In the genomic region with DNA sequence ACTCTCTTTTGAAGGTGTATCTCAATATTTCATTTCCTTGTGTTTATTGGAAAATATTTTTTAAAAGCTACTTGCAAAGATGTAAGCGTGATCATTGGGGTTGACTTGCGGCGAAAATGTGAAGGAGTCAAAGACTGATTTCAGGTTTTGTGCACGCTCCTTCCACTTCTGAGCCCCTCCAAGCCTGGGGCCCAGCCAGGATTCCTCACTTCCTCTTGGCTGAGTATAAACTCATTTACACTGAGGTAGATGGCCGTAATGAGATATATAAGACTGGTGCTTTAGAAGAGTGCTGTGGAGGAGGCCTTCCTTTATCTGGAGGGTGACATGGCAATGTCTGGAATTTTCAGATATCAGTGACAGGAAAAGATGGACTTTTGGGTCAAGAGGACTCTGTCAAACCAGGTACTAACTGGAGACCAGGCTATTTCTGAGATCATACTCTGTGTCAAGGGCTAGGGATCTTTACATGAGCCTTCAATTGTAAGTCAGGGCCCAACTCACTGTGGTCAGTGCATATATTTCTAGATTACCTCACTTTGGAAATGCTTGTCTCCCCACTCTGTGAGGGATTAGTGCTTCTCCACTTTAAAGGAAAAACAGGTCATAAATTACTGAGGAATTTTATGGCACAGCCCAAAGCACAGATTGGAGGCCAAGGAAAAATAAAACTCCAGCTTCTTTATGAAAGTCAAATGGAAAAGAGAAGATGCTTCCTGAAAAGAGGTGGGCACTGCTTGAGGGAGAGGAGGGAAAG, we compare ENCODE assay signal across 13 cellular contexts. TPM values are rescaled to one million over a fixed set of nuclear protein-coding genes. Genes with fewer than 3 reads are reported as not detected.
DNase-seq lines count a peak whose midpoint lies in the region; ATAC-seq and TF ChIP-seq lines count a peak whose summit lies in the region.
"Had no signal": no experiment of that assay in that cellular context is flagged by ENCODE, and none has a peak within 500 bp of the region (broad histone marks: within the 10 kb centered on the region; RNA-seq: fewer than 3 reads in every experiment).

No MANE protein-coding gene starts in this region.

- no peaks in the 10 kb centered on the region for H3K36me3 Mint-ChIP-seq in activated T-cell treated with anti-CD3 and anti-CD28 coated beads, Interleukin-2, amount 50 U/mL, for 24 hours (ENCODE audit: low read depth)

- no peak overlapping the region for H3K56ac ChIP-seq in IMR-90 (ENCODE audit: extremely low read depth, insufficient read depth, low read length)

- no TSS peak for BruUV-seq in IMR-90 (replicated peaks; lab: Mats Ljungman, UMichigan)

- H2BK5ac ChIP-seq in IMR-90 (ENCODE audit: low read depth, low read length, poor library complexity, severe bottlenecking): no peak overlapping the region

- H3K9ac ChIP-seq in IMR-90 (ENCODE audit: low read depth, low read length): no peak overlapping the region
- no peak overlapping the region for H3K9ac ChIP-seq in duodenal mucosa (ENCODE audit: low read depth in 1 of 2, low read length in 2 of 2)
- peak overlapping the region; percentile 2 for H3K9ac ChIP-seq in mucosa of stomach (ENCODE audit: low read length)

- no peak overlapping the region for H3K27ac Mint-ChIP-seq in activated T-cell treated with anti-CD3 and anti-CD28 coated beads, Interleukin-2, amount 50 U/mL, for 24 hours

- no peak overlapping the region for H3K18ac ChIP-seq in IMR-90 (ENCODE audit: low read depth, low read length)

- no peak overlapping the region for H4K5ac ChIP-seq in IMR-90 (ENCODE audit: low read depth, low read length)

- H4K20me1 ChIP-seq in IMR-90 (ENCODE audit: insufficient read depth, low read length): no peaks in the 10 kb centered on the region

- in situ Hi-C loops in IMR-90 (cut with MboI; ENCODE audit: low sequenced_read_pairs): no loop called here

- H3K27me3 ChIP-seq in IMR-90 (ENCODE audit: control insufficient read depth, insufficient read depth, low read length) (no peaks in the 10 kb centered on the region), duodenal mucosa (ENCODE audit: control insufficient read depth in 1 of 2, insufficient read depth in 2 of 2, low read length in 2 of 2) (no peaks in the 10 kb centered on the region), mucosa of stomach (ENCODE audit: control insufficient read depth, insufficient read depth, low read length) (no peaks in the 10 kb centered on the region), uterus (no peaks in the 10 kb centered on the region), right lobe of liver (no peaks in the 10 kb centered on the region)
- H3K27me3 ChIP-seq: esophagus muscularis mucosa, SJCRH30 had no signal

- H3K27me3 Mint-ChIP-seq in activated T-cell treated with anti-CD3 and anti-CD28 coated beads, Interleukin-2, amount 50 U/mL, for 24 hours: no peaks in the 10 kb centered on the region

- no peaks in the 10 kb centered on the region for H3K9me3 ChIP-seq in IMR-90 (ENCODE audit: control insufficient read depth, insufficient read depth, low read length)
- no peaks in the 10 kb centered on the region for H3K9me3 ChIP-seq in duodenal mucosa (ENCODE audit: control insufficient read depth in 1 of 2, low read length in 2 of 2)
- no peaks in the 10 kb centered on the region for H3K9me3 ChIP-seq in mucosa of stomach (ENCODE audit: control insufficient read depth, low read length)
- H3K9me3 ChIP-seq in uterus: no peaks in the 10 kb centered on the region
- H3K9me3 ChIP-seq in right lobe of liver: no peaks in the 10 kb centered on the region
- H3K9me3 ChIP-seq: esophagus muscularis mucosa, SJCRH30 had no signal

- H2BK20ac ChIP-seq in IMR-90 (ENCODE audit: low read depth, low read length): no peak overlapping the region

- no peak for TF ChIP-seq CTCF in IMR-90 (conservative IDR thresholded peaks at IDR 0.05; ENCODE audit: low read depth, low read length)
- no peak for TF ChIP-seq CTCF in uterus (IDR thresholded peaks at IDR 0.05)
- TF ChIP-seq CTCF in right lobe of liver (IDR thresholded peaks at IDR 0.05): no peak

- H3K9me3 Mint-ChIP-seq in activated T-cell treated with anti-CD3 and anti-CD28 coated beads, Interleukin-2, amount 50 U/mL, for 24 hours: no peaks in the 10 kb centered on the region

- POLR2A ChIA-PET in IMR-90 (lab: Charles Lee; ENCODE audit: unreplicated experiment): no interaction called here

- dilution Hi-C loops in IMR-90 (cut with HindIII; ENCODE audit: low sequenced_read_pairs, unreplicated experiment): no loop called here

- H3K4me1 ChIP-seq in IMR-90 (ENCODE audit: control insufficient read depth, insufficient read depth, low read length) (peaks cover 2% of the 10 kb centered on the region; the same call in 1 of the 2 replicates), duodenal mucosa (ENCODE audit: control insufficient read depth in 1 of 2, insufficient read depth in 2 of 2, low read length in 2 of 2) (peaks cover 21 to 29% of the 10 kb centered on the region in 2 donors), mucosa of stomach (ENCODE audit: control insufficient read depth, insufficient read depth, low read length) (peaks cover 31% of the 10 kb centered on the region), uterus (peaks cover 8 to 11% of the 10 kb centered on the region in 2 donors), right lobe of liver (no peaks in the 10 kb centered on the region)
- H3K4me1 ChIP-seq: SJCRH30 had no signal

- no peak overlapping the region for H2BK15ac ChIP-seq in IMR-90 (ENCODE audit: low read depth, low read length)

- no peak overlapping the region for H4K8ac ChIP-seq in IMR-90 (ENCODE audit: low read depth in 2 of 2, low read length in 2 of 2)

- H3K4me3 ChIP-seq in IMR-90 (ENCODE audit: insufficient read depth, low read depth, low read length) (no peak overlapping the region), duodenal mucosa (ENCODE audit: low read depth in 1 of 2, low read length in 2 of 2) (no peak overlapping the region), mucosa of stomach (ENCODE audit: low read length) (no peak overlapping the region), uterus (no peak overlapping the region), right lobe of liver (no peak overlapping the region)
- H3K4me3 ChIP-seq: esophagus muscularis mucosa, SJCRH30 had no signal

- WGBS in IMR-90 (ENCODE audit: extremely low coverage in 2 of 2, insufficient read length in 1 of 2), 2 experiments: no CpG with 5 or more reads among the region's 5 CpGs
- 98% methylated on average over 5 of the region's 5 CpGs for WGBS in right lobe of liver (ENCODE audit: insufficient coverage, low coverage, low lambda C conversion rate, missing lambda C conversion rate)

- H3K4ac ChIP-seq in IMR-90 (ENCODE audit: low read depth, low read length): no peak overlapping the region

- DNase-seq in IMR-90 (peak; percentile 42), uterus (no peak), right lobe of liver (no peak)
- DNase-seq in activated T-cell treated with anti-CD3 and anti-CD28 coated beads, Interleukin-2, amount 50 U/mL, for 24 hours: no peak
- DNase-seq in activated effector memory CD4-positive, alpha-beta T cell treated with Interleukin-2 at 50 U/mL for 16 hours: no peak
- DNase-seq: activated naive CD4-positive, alpha-beta T cell treated with anti-CD3 and anti-CD28 coated beads, Interleukin-2, amount 50 U/mL, for 16 hours; NCI-H2029; stimulated activated CD4-positive, alpha-beta T cell treated with anti-CD3 and anti-CD28 coated beads, Interleukin-4, amount 100 ng/mL, for 24 hours; stimulated activated naive CD4-positive, alpha-beta T cell had no signal

- H3K27ac ChIP-seq in IMR-90 (ENCODE audit: insufficient read depth, low read length) (no peak overlapping the region), duodenal mucosa (ENCODE audit: low read depth, low read length) (peak overlapping the region; percentile 3), uterus (peak overlapping the region; percentile 78 to 85), right lobe of liver (no peak overlapping the region)
- H3K27ac ChIP-seq: SJCRH30 had no signal

- no peak overlapping the region for H3K14ac ChIP-seq in IMR-90 (replicated peaks; ENCODE audit: low read depth, low read length)

- TF ChIP-seq RAD21 in IMR-90 (IDR thresholded peaks at IDR 0.05; ENCODE audit: low read length): no peak

- H3K23ac ChIP-seq in IMR-90 (ENCODE audit: low read depth, low read length): no peak overlapping the region

- ATAC-seq in IMR-90 (ENCODE audit: low read depth) (no peak), right lobe of liver (no peak)

- no peak overlapping the region for H2AK9ac ChIP-seq in IMR-90 (replicated peaks; ENCODE audit: low read depth, low read length, poor library complexity)

- H3K9me1 ChIP-seq in IMR-90 (ENCODE audit: insufficient read depth, low read length): peaks cover 2% of the 10 kb centered on the region

- no peak overlapping the region for H2BK120ac ChIP-seq in IMR-90 (ENCODE audit: low read depth, low read length)

- no peak overlapping the region for H3K4me2 ChIP-seq in IMR-90 (ENCODE audit: low read depth, low read length)

- CTCF ChIA-PET in IMR-90 (lab: Yijun Ruan, JAX): no interaction called here

- no peak overlapping the region for H3K4me3 Mint-ChIP-seq in activated T-cell treated with anti-CD3 and anti-CD28 coated beads, Interleukin-2, amount 50 U/mL, for 24 hours

- H3K36me3 ChIP-seq in IMR-90 (ENCODE audit: control insufficient read depth, insufficient read depth, low read length) (no peaks in the 10 kb centered on the region), duodenal mucosa (ENCODE audit: control insufficient read depth in 1 of 2, insufficient read depth in 2 of 2, low read length in 2 of 2) (no peaks in the 10 kb centered on the region), mucosa of stomach (ENCODE audit: control insufficient read depth, insufficient read depth, low read length) (no peaks in the 10 kb centered on the region), uterus (no peaks in the 10 kb centered on the region), right lobe of liver (no peaks in the 10 kb centered on the region)
- H3K36me3 ChIP-seq: esophagus muscularis mucosa, SJCRH30 had no signal

- no peak overlapping the region for H2AFZ ChIP-seq in IMR-90 (replicated peaks; ENCODE audit: low read length, poor library complexity)

- peaks cover 5% of the 10 kb centered on the region for H3K4me1 Mint-ChIP-seq in activated T-cell treated with anti-CD3 and anti-CD28 coated beads, Interleukin-2, amount 50 U/mL, for 24 hours (ENCODE audit: low read depth)

- H4K91ac ChIP-seq in IMR-90 (ENCODE audit: insufficient read depth, low read depth, low read length): no peak overlapping the region

- TF ChIP-seq POLR2A in IMR-90 (IDR thresholded peaks at IDR 0.05; ENCODE audit: low read depth, low read length) (no peak), uterus (IDR thresholded peaks at IDR 0.05) (no peak), right lobe of liver (IDR thresholded peaks at IDR 0.05) (no peak)

- H3K79me1 ChIP-seq in IMR-90 (ENCODE audit: low read depth in 1 of 2, low read length in 2 of 2): peaks cover 5 to 16% of the 10 kb centered on the region in 2 experiments

- H2AK5ac ChIP-seq in IMR-90 (ENCODE audit: low read depth, low read length): no peak overlapping the region

- intact Hi-C loops in IMR-90 (cut with micrococcal nuclease): no loop called here
- intact Hi-C loops in uterus (cut with DNase I; ENCODE audit: low total_unique reads): no loop called here
- intact Hi-C loops in right lobe of liver (cut with DNase I): no loop called here

RNA-seq across cellular contexts. Expression of a gene that starts 22.7 kb away (rescaled TPM):
- total RNA-seq in IMR-90 (2012; rRNA removed) (13.3 and 32.4 TPM in 2 replicates), uterus (10 to 100 TPM in 2 of 4 donors, 1 to 10 TPM in 2; 3.8 to 47.6 (median 14.2) TPM), right lobe of liver (10 to 100 TPM in 4 of 6 experiments, 1 to 10 TPM in 2; 5.2 to 18.8 (median 11.0) TPM)
- 8.1 TPM in 2 replicates for polyA plus RNA-seq in IMR-90 (2012; rRNA removed)
- polyA plus RNA-seq in IMR-90 (2012; cell fraction: cytosol; rRNA removed): 4.3 and 5.8 TPM in 2 replicates
- 4.3 and 9.3 TPM in 2 replicates for polyA plus RNA-seq in IMR-90 (2012; cell fraction: nucleus; rRNA removed; ENCODE audit: low replicate concordance)

Comparison
In these comparisons a context has a peak if more than half of its experiments do, and no peak if none do; other contexts are left out.
1. H3K27ac ChIP-seq: peak in duodenal mucosa (single experiment) and uterus (2 of 2); none in IMR-90 (single experiment) and right lobe of liver (0 of 3).